In the genomic region with DNA sequence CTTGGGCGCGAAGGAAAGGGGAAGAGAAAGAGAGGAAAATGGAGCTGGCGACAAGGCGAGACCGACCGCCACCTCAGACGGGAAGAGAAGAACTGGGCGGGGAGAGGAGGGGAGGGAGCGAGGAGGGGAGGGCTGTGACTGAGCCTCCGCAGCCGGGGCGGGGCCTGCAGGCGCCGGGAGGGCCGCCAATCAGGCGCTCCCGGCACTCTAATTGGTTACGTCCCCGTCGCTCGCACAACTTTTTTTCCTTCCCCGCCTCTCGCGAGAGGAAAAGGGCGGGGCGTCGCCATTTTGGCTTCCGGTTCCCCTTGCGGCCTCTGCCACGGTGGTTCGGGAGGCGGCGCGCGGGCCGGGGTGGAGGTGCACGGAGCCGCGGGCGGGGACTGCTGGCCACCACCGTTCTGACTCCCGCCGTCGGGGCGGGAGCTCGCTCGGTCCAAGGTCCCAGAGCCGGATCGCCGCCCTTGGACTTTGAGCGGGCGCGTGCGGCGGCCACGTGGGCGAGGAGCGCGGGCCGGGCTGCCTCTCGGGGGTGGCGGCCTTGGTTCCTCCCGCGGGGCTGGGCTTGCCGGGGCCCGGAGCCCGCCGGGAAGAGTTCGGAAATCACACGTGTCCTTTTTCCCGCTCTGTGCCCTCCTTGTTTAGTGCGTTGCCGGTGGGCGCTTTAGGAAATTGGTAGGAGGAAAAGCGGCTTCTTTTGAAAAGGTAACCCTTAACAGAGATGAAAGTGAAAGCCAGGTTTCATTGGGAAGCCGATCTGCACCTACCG, we compare ENCODE assay signal across 1 cellular context.
A peak's percentile ranks its signal among the peaks of the same experiment; 100 is the strongest.
TF ChIP-seq lines count a peak whose summit lies in the region.

TSS of gene GDI2 (minus strand) at position 94 of the 769 bp plus-strand sequence. CDS start 176 bp downstream, outside the sequence.

TF ChIP-seq in HepG2, 621 proteins besides CTCF, POLR2A, EP300 and RAD21 (continued from another document and continues in another):
- TF ChIP-seq SOX5 (CRISPR knock-in tag; IDR thresholded peaks at IDR 0.05; ENCODE audit: borderline replicate concordance), result peak; percentile 71
- TF ChIP-seq MAFK (conservative IDR thresholded peaks at IDR 0.05 in 1 of 2, IDR thresholded peaks at IDR 0.05 in 1 of 2; ENCODE audit: low read length in 2 of 2), result no peak
- TF ChIP-seq RBM39 (IDR thresholded peaks at IDR 0.05; ENCODE audit: low read depth, low read length, poor library complexity, severe bottlenecking), result peak; percentile 29
- peak; percentile 91 for TF ChIP-seq ZMAT3 (CRISPR knock-in tag; conservative IDR thresholded peaks at IDR 0.05)
- TF ChIP-seq, protein P1, sequence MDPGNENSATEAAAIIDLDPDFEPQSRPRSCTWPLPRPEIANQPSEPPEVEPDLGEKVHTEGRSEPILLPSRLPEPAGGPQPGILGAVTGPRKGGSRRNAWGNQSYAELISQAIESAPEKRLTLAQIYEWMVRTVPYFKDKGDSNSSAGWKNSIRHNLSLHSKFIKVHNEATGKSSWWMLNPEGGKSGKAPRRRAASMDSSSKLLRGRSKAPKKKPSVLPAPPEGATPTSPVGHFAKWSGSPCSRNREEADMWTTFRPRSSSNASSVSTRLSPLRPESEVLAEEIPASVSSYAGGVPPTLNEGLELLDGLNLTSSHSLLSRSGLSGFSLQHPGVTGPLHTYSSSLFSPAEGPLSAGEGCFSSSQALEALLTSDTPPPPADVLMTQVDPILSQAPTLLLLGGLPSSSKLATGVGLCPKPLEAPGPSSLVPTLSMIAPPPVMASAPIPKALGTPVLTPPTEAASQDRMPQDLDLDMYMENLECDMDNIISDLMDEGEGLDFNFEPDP (CRISPR knock-in tag; conservative IDR thresholded peaks at IDR 0.05), result no peak; the same call in none of the 2 replicates
- TF ChIP-seq THAP11 (CRISPR knock-in tag; IDR thresholded peaks at IDR 0.05), result peak; percentile 89
- TF ChIP-seq DMAP1 (CRISPR knock-in tag; IDR thresholded peaks at IDR 0.05), result peak; percentile 100
- TF ChIP-seq TFAP4 (IDR thresholded peaks at IDR 0.05; ENCODE audit: borderline replicate concordance, low read depth), result no peak
- TF ChIP-seq HNRNPH1 (optimal IDR thresholded peaks at IDR 0.05; ENCODE audit: low read depth, low read length), result no peak
- peak; percentile 95 for TF ChIP-seq ZNF841 (CRISPR knock-in tag; IDR thresholded peaks at IDR 0.05; ENCODE audit: borderline replicate concordance)
- TF ChIP-seq GABPA (IDR thresholded peaks at IDR 0.05; ENCODE audit: low read depth, low read length), result peak; percentile 70
- TF ChIP-seq GABPA (CRISPR knock-in tag; IDR thresholded peaks at IDR 0.05; ENCODE audit: low read depth), result peak; percentile 89
- peak; percentile 95 for TF ChIP-seq GABPB1 (CRISPR knock-in tag; IDR thresholded peaks at IDR 0.05)
- TF ChIP-seq TP53 (CRISPR knock-in tag; conservative IDR thresholded peaks at IDR 0.05), result 0 out of 2 replicates have a peak, but pooled peaks have one; percentile 49
- peak; percentile 44; the same call in 1 of the 2 replicates for TF ChIP-seq CAMTA2 (CRISPR knock-in tag; IDR thresholded peaks at IDR 0.05; ENCODE audit: borderline replicate concordance)
- TF ChIP-seq ZNF674 (CRISPR knock-in tag; IDR thresholded peaks at IDR 0.05; ENCODE audit: low read depth), result no peak
- peak; percentile 96 for TF ChIP-seq ZNF276 (CRISPR knock-in tag; IDR thresholded peaks at IDR 0.05; ENCODE audit: low read depth)
- peak; percentile 90 for TF ChIP-seq NCOA1 (CRISPR knock-in tag; IDR thresholded peaks at IDR 0.05)
- TF ChIP-seq ATF7-NPFF (CRISPR knock-in tag; IDR thresholded peaks at IDR 0.05; ENCODE audit: low read depth), result peak; percentile 94
- TF ChIP-seq ZNF780A (CRISPR knock-in tag; IDR thresholded peaks at IDR 0.05), result no peak
- TF ChIP-seq TRAFD1 (CRISPR knock-in tag; IDR thresholded peaks at IDR 0.05; ENCODE audit: borderline replicate concordance), result no peak
- TF ChIP-seq, protein P2, sequence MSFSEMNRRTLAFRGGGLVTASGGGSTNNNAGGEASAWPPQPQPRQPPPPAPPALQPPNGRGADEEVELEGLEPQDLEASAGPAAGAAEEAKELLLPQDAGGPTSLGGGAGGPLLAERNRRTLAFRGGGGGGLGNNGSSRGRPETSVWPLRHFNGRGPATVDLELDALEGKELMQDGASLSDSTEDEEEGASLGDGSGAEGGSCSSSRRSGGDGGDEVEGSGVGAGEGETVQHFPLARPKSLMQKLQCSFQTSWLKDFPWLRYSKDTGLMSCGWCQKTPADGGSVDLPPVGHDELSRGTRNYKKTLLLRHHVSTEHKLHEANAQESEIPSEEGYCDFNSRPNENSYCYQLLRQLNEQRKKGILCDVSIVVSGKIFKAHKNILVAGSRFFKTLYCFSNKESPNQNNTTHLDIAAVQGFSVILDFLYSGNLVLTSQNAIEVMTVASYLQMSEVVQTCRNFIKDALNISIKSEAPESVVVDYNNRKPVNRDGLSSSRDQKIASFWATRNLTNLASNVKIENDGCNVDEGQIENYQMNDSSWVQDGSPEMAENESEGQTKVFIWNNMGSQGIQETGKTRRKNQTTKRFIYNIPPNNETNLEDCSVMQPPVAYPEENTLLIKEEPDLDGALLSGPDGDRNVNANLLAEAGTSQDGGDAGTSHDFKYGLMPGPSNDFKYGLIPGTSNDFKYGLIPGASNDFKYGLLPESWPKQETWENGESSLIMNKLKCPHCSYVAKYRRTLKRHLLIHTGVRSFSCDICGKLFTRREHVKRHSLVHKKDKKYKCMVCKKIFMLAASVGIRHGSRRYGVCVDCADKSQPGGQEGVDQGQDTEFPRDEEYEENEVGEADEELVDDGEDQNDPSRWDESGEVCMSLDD (CRISPR knock-in tag; IDR thresholded peaks at IDR 0.05; ENCODE audit: borderline replicate concordance), result 0 out of 2 replicates have a peak, but pooled peaks have one; percentile 17
- peak; percentile 94 for TF ChIP-seq ZC3H13 (CRISPR knock-in tag; IDR thresholded peaks at IDR 0.05)
- peak; percentile 67; the same call in 1 of the 2 replicates for TF ChIP-seq MTA1 (CRISPR knock-in tag; IDR thresholded peaks at IDR 0.05; ENCODE audit: borderline replicate concordance)
- TF ChIP-seq HOMEZ (CRISPR knock-in tag; IDR thresholded peaks at IDR 0.05; ENCODE audit: low read depth), result peak; percentile 57; the same call in 1 of the 2 replicates
- TF ChIP-seq, protein P3, sequence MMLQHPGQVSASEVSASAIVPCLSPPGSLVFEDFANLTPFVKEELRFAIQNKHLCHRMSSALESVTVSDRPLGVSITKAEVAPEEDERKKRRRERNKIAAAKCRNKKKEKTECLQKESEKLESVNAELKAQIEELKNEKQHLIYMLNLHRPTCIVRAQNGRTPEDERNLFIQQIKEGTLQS (CRISPR knock-in tag; IDR thresholded peaks at IDR 0.05), result peak; percentile 82
- TF ChIP-seq GZF1 (CRISPR knock-in tag; IDR thresholded peaks at IDR 0.05), result peak; percentile 67
- TF ChIP-seq LCORL (IDR thresholded peaks at IDR 0.05), result no peak
- peak; percentile 88 for TF ChIP-seq LCORL (CRISPR knock-in tag; IDR thresholded peaks at IDR 0.05)
- no peak for TF ChIP-seq XRCC5 (optimal IDR thresholded peaks at IDR 0.05; ENCODE audit: low read length)
- TF ChIP-seq SIX4 (CRISPR knock-in tag; IDR thresholded peaks at IDR 0.05), result peak; percentile 21; the same call in 1 of the 2 replicates
- TF ChIP-seq ZNF777 (CRISPR knock-in tag; IDR thresholded peaks at IDR 0.05), result peak; percentile 98
- no peak; the same call in 1 of the 2 replicates for TF ChIP-seq ZNF205 (CRISPR knock-in tag; IDR thresholded peaks at IDR 0.05)
- peak; percentile 98 for TF ChIP-seq MAZ (IDR thresholded peaks at IDR 0.05; ENCODE audit: borderline replicate concordance, low read depth, low read length)
- TF ChIP-seq MAZ (CRISPR knock-in tag; IDR thresholded peaks at IDR 0.05; ENCODE audit: low read depth), result peak; percentile 95
- TF ChIP-seq ZNF275 (CRISPR knock-in tag; IDR thresholded peaks at IDR 0.05; ENCODE audit: borderline replicate concordance), result peak; percentile 91; the same call in 1 of the 2 replicates
- TF ChIP-seq ZNF234 (CRISPR knock-in tag; conservative IDR thresholded peaks at IDR 0.05), result peak; percentile 96
- TF ChIP-seq ZNF574 (CRISPR knock-in tag; IDR thresholded peaks at IDR 0.05), result peak; percentile 93
- 0 out of 2 replicates have a peak, but pooled peaks have one; percentile 79 for TF ChIP-seq ZNF101 (CRISPR knock-in tag; IDR thresholded peaks at IDR 0.05; ENCODE audit: borderline replicate concordance, low read depth)
- TF ChIP-seq DPF2 (CRISPR knock-in tag; IDR thresholded peaks at IDR 0.05; ENCODE audit: borderline replicate concordance, low read depth), result peak; percentile 59; the same call in 1 of the 2 replicates
- peak; percentile 66; the same call in 1 of the 2 replicates for TF ChIP-seq PCBP1 (IDR thresholded peaks at IDR 0.05; ENCODE audit: borderline replicate concordance, low read depth, low read length)
- TF ChIP-seq YY1 (IDR thresholded peaks at IDR 0.05; ENCODE audit: insufficient read depth, insufficient replicate concordance, low read depth, low read length), result peak; percentile 93
- no peak for TF ChIP-seq ADNP (CRISPR knock-in tag; IDR thresholded peaks at IDR 0.05)
- peak; percentile 100 for TF ChIP-seq YEATS4 (CRISPR knock-in tag; IDR thresholded peaks at IDR 0.05; ENCODE audit: borderline replicate concordance)
- TF ChIP-seq CREB3 (CRISPR knock-in tag; IDR thresholded peaks at IDR 0.05), result peak; percentile 96
